ENCODE assay signal across 31 cellular contexts in genomic region chr3:96017556-96017955, GRCh38.
"Had no signal": no experiment of that assay in that cellular context is flagged by ENCODE, and none has a peak within 500 bp of the region (broad histone marks: within the 10 kb centered on the region; RNA-seq: fewer than 3 reads in every experiment).

No MANE protein-coding gene starts in this region.

- H3K4me3 ChIP-seq: Peyer's patch, SK-N-MC had no signal

- H3K9me3 Mint-ChIP-seq: activated CD4-positive, alpha-beta memory T cell treated with anti-CD3 and anti-CD28 coated beads, Interleukin-2, amount 10 ng/mL, durations not matched to agents 7 days and 5 days; activated naive CD8-positive, alpha-beta T cell treated with anti-CD3 and anti-CD28 coated beads for 36 hours; activated T-cell treated with anti-CD3 and anti-CD28 coated beads, Interleukin-2, amount 50 U/mL, for 72 hours; activated T-helper 17 cell treated with anti-CD3 and anti-CD28 coated beads, Interleukin-2, amount 50 U/mL, for 72 hours had no signal

- H3K4me1 ChIP-seq: Peyer's patch had no signal

- H3K4me3 Mint-ChIP-seq: activated CD4-positive, alpha-beta memory T cell treated with anti-CD3 and anti-CD28 coated beads, Interleukin-2, amount 10 ng/mL, durations not matched to agents 7 days and 5 days; activated naive CD8-positive, alpha-beta T cell treated with anti-CD3 and anti-CD28 coated beads for 36 hours; activated T-cell treated with anti-CD3 and anti-CD28 coated beads, Interleukin-2, amount 50 U/mL, for 72 hours; activated T-helper 17 cell treated with anti-CD3 and anti-CD28 coated beads, Interleukin-2, amount 50 U/mL, for 72 hours had no signal

- DNase-seq: activated CD4-positive, alpha-beta memory T cell treated with anti-CD3 and anti-CD28 coated beads, Interleukin-2, amount 10 ng/mL, durations not matched to agents 7 days and 5 days; activated CD4-positive, alpha-beta T cell treated with anti-CD3 and anti-CD28 coated beads for 1 hour; activated CD4-positive, alpha-beta T cell treated with anti-CD3 and anti-CD28 coated beads for 48 hours; activated CD4-positive, CD25-positive, alpha-beta regulatory T cell; activated effector memory CD4-positive, alpha-beta T cell treated with anti-CD3 and anti-CD28 coated beads, Interleukin-2, amount 50 U/mL, for 16 hours; activated naive CD4-positive, alpha-beta T cell; activated naive CD4-positive, alpha-beta T cell treated with anti-CD3 and anti-CD28 coated beads, Interleukin-2, amount 50 U/mL, for 16 hours; activated naive CD8-positive, alpha-beta T cell treated with anti-CD3 and anti-CD28 coated beads for 36 hours; activated T-cell treated with anti-CD3 and anti-CD28 coated beads, Interleukin-2, amount 50 U/mL, for 1 hour; activated T-cell treated with anti-CD3 and anti-CD28 coated beads, Interleukin-2, amount 50 U/mL, for 72 hours; amniotic stem cell; aorta; brain microvascular endothelial cell; central memory CD4-positive, alpha-beta T cell; Karpas-422; NCI-H1105; NCI-H1417 treated with DMSO at 0.1 percent for 48 hours; NCI-H1694; NCI-H1930; NCI-H2081 treated with DMSO at 0.1 percent for 48 hours; NCI-H226; NCI-H524 treated with DMSO at 0.1 percent for 48 hours; PC-3; Peyer's patch; SIG-M5; T1000; WERI-Rb-1 had no signal

- ATAC-seq: activated T-cell treated with anti-CD3 and anti-CD28 coated beads, Interleukin-2, amount 50 U/mL, for 72 hours; activated T-helper 17 cell treated with anti-CD3 and anti-CD28 coated beads, Interleukin-2, amount 50 U/mL, for 72 hours; PC-3; Right ventricle myocardium inferior had no signal

- H3K27ac Mint-ChIP-seq: activated CD4-positive, alpha-beta memory T cell treated with anti-CD3 and anti-CD28 coated beads, Interleukin-2, amount 10 ng/mL, durations not matched to agents 7 days and 5 days; activated naive CD8-positive, alpha-beta T cell treated with anti-CD3 and anti-CD28 coated beads for 36 hours; activated T-cell treated with anti-CD3 and anti-CD28 coated beads, Interleukin-2, amount 50 U/mL, for 72 hours; activated T-helper 17 cell treated with anti-CD3 and anti-CD28 coated beads, Interleukin-2, amount 50 U/mL, for 72 hours had no signal

- H3K27ac ChIP-seq: brain microvascular endothelial cell, Peyer's patch, RWPE1, SK-N-MC, WERI-Rb-1 had no signal

- H3K9me3 ChIP-seq: Peyer's patch had no signal

- H3K36me3 ChIP-seq: brain microvascular endothelial cell, Peyer's patch, WERI-Rb-1 had no signal

- H3K27me3 ChIP-seq: brain microvascular endothelial cell, Peyer's patch had no signal

- H3K4me1 Mint-ChIP-seq: activated CD4-positive, alpha-beta memory T cell treated with anti-CD3 and anti-CD28 coated beads, Interleukin-2, amount 10 ng/mL, durations not matched to agents 7 days and 5 days; activated naive CD8-positive, alpha-beta T cell treated with anti-CD3 and anti-CD28 coated beads for 36 hours; activated T-helper 17 cell treated with anti-CD3 and anti-CD28 coated beads, Interleukin-2, amount 50 U/mL, for 72 hours had no signal

- H3K27me3 Mint-ChIP-seq: activated CD4-positive, alpha-beta memory T cell treated with anti-CD3 and anti-CD28 coated beads, Interleukin-2, amount 10 ng/mL, durations not matched to agents 7 days and 5 days; activated naive CD8-positive, alpha-beta T cell treated with anti-CD3 and anti-CD28 coated beads for 36 hours; activated T-helper 17 cell treated with anti-CD3 and anti-CD28 coated beads, Interleukin-2, amount 50 U/mL, for 72 hours had no signal

- H3K36me3 Mint-ChIP-seq: activated naive CD8-positive, alpha-beta T cell treated with anti-CD3 and anti-CD28 coated beads for 36 hours had no signal
